In genomic region chr20:53753880-53754459, GRCh38 we compare ENCODE assay signal across 11 cellular contexts.
DNase-seq lines count a peak whose midpoint lies in the region; ATAC-seq and TF ChIP-seq lines count a peak whose summit lies in the region.
"Had no signal": no experiment of that assay in that cellular context is flagged by ENCODE, and none has a peak within 500 bp of the region (broad histone marks: within the 10 kb centered on the region; RNA-seq: fewer than 3 reads in every experiment).

No MANE protein-coding gene starts in this region.

- H3K27me3 ChIP-seq in Peyer's patch (no peaks in the 10 kb centered on the region), endodermal cell (ENCODE audit: control insufficient read depth, insufficient read depth, low read length, poor library complexity, severe bottlenecking) (no peaks in the 10 kb centered on the region)
- H3K27me3 ChIP-seq: tibial artery had no signal

- DNase-seq in activated CD4-positive, alpha-beta T cell treated with anti-CD3 and anti-CD28 coated beads, Interleukin-2, amount 10 ng/mL, durations not matched to agents 7 days and 5 days = no peak
- no peak for DNase-seq in activated CD4-positive, alpha-beta T cell treated with anti-CD3 and anti-CD28 coated beads, Interleukin-2, amount 50 U/mL, for 1 hour
- DNase-seq in Peyer's patch (no peak), endodermal cell (no peak), NCI-H1105 (lab: John Stamatoyannopoulos, UW) (no peak)
- DNase-seq in stimulated activated naive B cell treated with anti-CD40 and anti-IgM and Interleukin-4, amounts not matched to agents 10 μg/mL and 1 μg/mL and 100 μg/mL, for 72 hours = no peak
- no peak for DNase-seq in stimulated activated CD4-positive, alpha-beta T cell treated with anti-CD3 and anti-CD28 coated beads, Interleukin-12 subunit alpha, Interleukin-12 subunit beta, amount 100 ng/mL, for 4 hours
- DNase-seq: cortex of kidney, NCI-H345 had no signal

- CTCF ChIA-PET in activated CD4-positive, alpha-beta T cell treated with anti-CD3 and anti-CD28 coated beads, Interleukin-2, amount 10 ng/mL, durations not matched to agents 7 days and 5 days (lab: Charles Lee) = interaction anchor here (0.5 to 1.8 kb wide), 9 partner anchors 10 to 175 kb away, joined by 3 to 6 read pairs (median 3); no protein-coding TSS in a partner anchor

- ATAC-seq in stimulated activated naive B cell treated with anti-CD40 and anti-IgM and Interleukin-4, amounts not matched to agents 10 μg/mL and 1 μg/mL and 100 μg/mL, for 72 hours (replicated peaks) = no peak
- no peak for ATAC-seq in GM19023 (IDR thresholded peaks at IDR 0.05; ENCODE audit: unreplicated experiment)

- H3K9ac ChIP-seq in endodermal cell (ENCODE audit: extremely low read depth, low read length, poor library complexity, severe bottlenecking) = no peak overlapping the region

- H3K4me1 Mint-ChIP-seq in activated CD4-positive, alpha-beta T cell treated with anti-CD3 and anti-CD28 coated beads, Interleukin-2, amount 10 ng/mL, durations not matched to agents 7 days and 5 days = peaks cover 76% of the 10 kb centered on the region
- H3K4me1 Mint-ChIP-seq in endodermal cell = peaks cover 38% of the 10 kb centered on the region
- peaks cover 36 to 69% of the 10 kb centered on the region in 2 donors for H3K4me1 Mint-ChIP-seq in stimulated activated naive B cell treated with anti-CD40 and anti-IgM and Interleukin-4, amounts not matched to agents 10 μg/mL and 1 μg/mL and 100 μg/mL, for 72 hours

- H3K27me3 Mint-ChIP-seq in activated CD4-positive, alpha-beta T cell treated with anti-CD3 and anti-CD28 coated beads, Interleukin-2, amount 10 ng/mL, durations not matched to agents 7 days and 5 days = no peaks in the 10 kb centered on the region
- H3K27me3 Mint-ChIP-seq in endodermal cell (ENCODE audit: insufficient read depth) = no peaks in the 10 kb centered on the region
- no peaks in the 10 kb centered on the region for H3K27me3 Mint-ChIP-seq in stimulated activated naive B cell treated with anti-CD40 and anti-IgM and Interleukin-4, amounts not matched to agents 10 μg/mL and 1 μg/mL and 100 μg/mL, for 72 hours

- no peak for TF ChIP-seq POLR2A in Peyer's patch (IDR thresholded peaks at IDR 0.05)

- H3K36me3 ChIP-seq in Peyer's patch = no peaks in the 10 kb centered on the region
- H3K36me3 ChIP-seq in endodermal cell (ENCODE audit: control insufficient read depth, insufficient read depth, low read length) = no peaks in the 10 kb centered on the region
- H3K36me3 ChIP-seq: tibial artery had no signal

- H3K4me3 ChIP-seq in Peyer's patch (peak overlapping the region in 1 of 4 donors; percentile 28), endodermal cell (ENCODE audit: low read length) (no peak overlapping the region)
- H3K4me3 ChIP-seq: tibial artery had no signal

- no peak for TF ChIP-seq CTCF in Peyer's patch (IDR thresholded peaks at IDR 0.05)
- no peak for TF ChIP-seq CTCF in endodermal cell (conservative IDR thresholded peaks at IDR 0.05)

- H3K27ac ChIP-seq in Peyer's patch (peak overlapping the region; percentile 38 to 79 (median 56)), endodermal cell (ENCODE audit: low read depth, low read length) (no peak overlapping the region)
- H3K27ac ChIP-seq: tibial artery had no signal

- 100% methylated on average over 1 of the region's 2 CpGs for WGBS in endodermal cell (ENCODE audit: insufficient coverage in 1 of 2, insufficient read length in 1 of 2), 2 experiments

- no peaks in the 10 kb centered on the region for H3K9me3 Mint-ChIP-seq in activated CD4-positive, alpha-beta T cell treated with anti-CD3 and anti-CD28 coated beads, Interleukin-2, amount 10 ng/mL, durations not matched to agents 7 days and 5 days
- H3K9me3 Mint-ChIP-seq in endodermal cell = no peaks in the 10 kb centered on the region
- no peaks in the 10 kb centered on the region for H3K9me3 Mint-ChIP-seq in stimulated activated naive B cell treated with anti-CD40 and anti-IgM and Interleukin-4, amounts not matched to agents 10 μg/mL and 1 μg/mL and 100 μg/mL, for 72 hours

- peak overlapping the region; percentile 14 for H3K4me3 Mint-ChIP-seq in activated CD4-positive, alpha-beta T cell treated with anti-CD3 and anti-CD28 coated beads, Interleukin-2, amount 10 ng/mL, durations not matched to agents 7 days and 5 days
- H3K4me3 Mint-ChIP-seq in endodermal cell = peak overlapping the region; percentile 22
- H3K4me3 Mint-ChIP-seq in stimulated activated naive B cell treated with anti-CD40 and anti-IgM and Interleukin-4, amounts not matched to agents 10 μg/mL and 1 μg/mL and 100 μg/mL, for 72 hours = no peak overlapping the region

- peaks cover 0 to 32% (median 19%) of the 10 kb centered on the region in 4 donors for H3K4me1 ChIP-seq in Peyer's patch
- H3K4me1 ChIP-seq in endodermal cell (ENCODE audit: control insufficient read depth, insufficient read depth, low read length) = peaks cover 3% of the 10 kb centered on the region

- H3K36me3 Mint-ChIP-seq in activated CD4-positive, alpha-beta T cell treated with anti-CD3 and anti-CD28 coated beads, Interleukin-2, amount 10 ng/mL, durations not matched to agents 7 days and 5 days (ENCODE audit: low read depth) = peaks cover 5% of the 10 kb centered on the region
- no peaks in the 10 kb centered on the region for H3K36me3 Mint-ChIP-seq in endodermal cell (ENCODE audit: low read depth)
- H3K36me3 Mint-ChIP-seq in stimulated activated naive B cell treated with anti-CD40 and anti-IgM and Interleukin-4, amounts not matched to agents 10 μg/mL and 1 μg/mL and 100 μg/mL, for 72 hours = no peaks in the 10 kb centered on the region

- POLR2A ChIA-PET in activated CD4-positive, alpha-beta T cell treated with anti-CD3 and anti-CD28 coated beads, Interleukin-2, amount 10 ng/mL, durations not matched to agents 7 days and 5 days (lab: Charles Lee) = interaction anchor here (1.6 kb wide), 1 partner anchor 159 kb away, joined by 3 read pairs; no protein-coding TSS in a partner anchor

- no peaks in the 10 kb centered on the region for H3K9me3 ChIP-seq in Peyer's patch
- no peaks in the 10 kb centered on the region for H3K9me3 ChIP-seq in endodermal cell (ENCODE audit: control insufficient read depth, low read length)
- H3K9me3 ChIP-seq: tibial artery had no signal

- H3K27ac Mint-ChIP-seq in activated CD4-positive, alpha-beta T cell treated with anti-CD3 and anti-CD28 coated beads, Interleukin-2, amount 10 ng/mL, durations not matched to agents 7 days and 5 days = peak overlapping the region; percentile 95
- H3K27ac Mint-ChIP-seq in endodermal cell = peak overlapping the region; percentile 93
- peak overlapping the region; percentile 92 for H3K27ac Mint-ChIP-seq in stimulated activated naive B cell treated with anti-CD40 and anti-IgM and Interleukin-4, amounts not matched to agents 10 μg/mL and 1 μg/mL and 100 μg/mL, for 72 hours

Comparison
In these comparisons a context has a peak if more than half of its experiments do, and no peak if none do; other contexts are left out.
1. H3K4me3 Mint-ChIP-seq: peak in activated CD4-positive, alpha-beta T cell treated with anti-CD3 and anti-CD28 coated beads, Interleukin-2, amount 10 ng/mL, durations not matched to agents 7 days and 5 days (single experiment) and endodermal cell (single experiment); none in stimulated activated naive B cell treated with anti-CD40 and anti-IgM and Interleukin-4, amounts not matched to agents 10 μg/mL and 1 μg/mL and 100 μg/mL, for 72 hours (0 of 2).
2. Peak in every context shown above with its lines, with median percentiles within 50 percentile points of each other: H3K27ac Mint-ChIP-seq.